ENCODE assay signal across 3 cellular contexts in genomic region chr1:6207921-6208320, GRCh38.
TF ChIP-seq lines count a peak whose summit lies in the region.

No MANE protein-coding gene starts in this region.

TF ChIP-seq in SK-N-SH, 30 proteins besides CTCF, POLR2A, EP300 and RAD21:
- no peak for TF ChIP-seq FOSL2 (IDR thresholded peaks at IDR 0.05; ENCODE audit: borderline replicate concordance, low read depth)
- TF ChIP-seq NRF1 (IDR thresholded peaks at IDR 0.05; ENCODE audit: low read depth, low read length) = no peak
- TF ChIP-seq GATA2 (CRISPR knock-in tag; IDR thresholded peaks at IDR 0.05) = no peak
- no peak for TF ChIP-seq TCF12 (IDR thresholded peaks at IDR 0.05)
- TF ChIP-seq GABPA (IDR thresholded peaks at IDR 0.05; ENCODE audit: low read depth) = no peak
- no peak for TF ChIP-seq JUND (IDR thresholded peaks at IDR 0.05)
- no peak for TF ChIP-seq POLR2AphosphoS5 (IDR thresholded peaks at IDR 0.05; ENCODE audit: low read depth, low read length)
- TF ChIP-seq USF1 (IDR thresholded peaks at IDR 0.05; ENCODE audit: borderline replicate concordance, low read depth) = no peak
- no peak for TF ChIP-seq MAX (IDR thresholded peaks at IDR 0.05; ENCODE audit: low read depth)
- no peak for TF ChIP-seq MEF2A (IDR thresholded peaks at IDR 0.05; ENCODE audit: borderline replicate concordance, low read depth)
- no peak for TF ChIP-seq USF2 (IDR thresholded peaks at IDR 0.05; ENCODE audit: borderline replicate concordance, low read depth, low read length)
- no peak for TF ChIP-seq CHD2 (IDR thresholded peaks at IDR 0.05; ENCODE audit: low read length, partially characterized antibody)
- no peak for TF ChIP-seq RXRA (IDR thresholded peaks at IDR 0.05; ENCODE audit: borderline replicate concordance, low read depth)
- TF ChIP-seq FOXJ3 (CRISPR knock-in tag; IDR thresholded peaks at IDR 0.05) = no peak
- no peak for TF ChIP-seq RCOR1 (IDR thresholded peaks at IDR 0.05; ENCODE audit: low read length)
- no peak for TF ChIP-seq YY1 (IDR thresholded peaks at IDR 0.05; ENCODE audit: low read depth)

TF ChIP-seq in SK-N-SH treated with all-trans-retinoic acid at 6 μM for 48 hours, 23 proteins besides CTCF, POLR2A, EP300 and RAD21:
- TF ChIP-seq ZNF565 (CRISPR knock-in tag; conservative IDR thresholded peaks at IDR 0.05; ENCODE audit: low read depth) (no peak), ZFP30 (CRISPR knock-in tag; IDR thresholded peaks at IDR 0.05) (no peak), TOX (CRISPR knock-in tag; IDR thresholded peaks at IDR 0.05; ENCODE audit: borderline replicate concordance) (no peak), BACH2 (CRISPR knock-in tag; IDR thresholded peaks at IDR 0.05; ENCODE audit: borderline replicate concordance) (no peak), OSR1 (CRISPR knock-in tag; IDR thresholded peaks at IDR 0.05) (no peak), ISL1 (CRISPR knock-in tag; IDR thresholded peaks at IDR 0.05) (no peak), ZFP3 (CRISPR knock-in tag; IDR thresholded peaks at IDR 0.05) (no peak), ARNTL (CRISPR knock-in tag; IDR thresholded peaks at IDR 0.05; ENCODE audit: borderline replicate concordance, low read depth) (no peak), CREB5 (CRISPR knock-in tag; IDR thresholded peaks at IDR 0.05; ENCODE audit: low read depth) (no peak), TSHZ2 (CRISPR knock-in tag; IDR thresholded peaks at IDR 0.05) (no peak)

TF ChIP-seq in GM23338, 12 proteins besides CTCF, POLR2A, EP300 and RAD21:
- TF ChIP-seq STAT1 (IDR thresholded peaks at IDR 0.05; ENCODE audit: unreplicated experiment) = no peak
- TF ChIP-seq CREB1 (CRISPR knock-in tag; IDR thresholded peaks at IDR 0.05; ENCODE audit: low read depth) = no peak
- no peak for TF ChIP-seq ZNF331 (CRISPR knock-in tag; IDR thresholded peaks at IDR 0.05; ENCODE audit: low read depth)
- peak; percentile 7 for TF ChIP-seq EZH2 (IDR thresholded peaks at IDR 0.05; ENCODE audit: low read depth, unreplicated experiment)
- no peak for TF ChIP-seq ZNF462 (CRISPR knock-in tag; IDR thresholded peaks at IDR 0.05)
- TF ChIP-seq ETS1 (IDR thresholded peaks at IDR 0.05) = no peak
